ENCODE assay signal across 27 cellular contexts in the genomic region with DNA sequence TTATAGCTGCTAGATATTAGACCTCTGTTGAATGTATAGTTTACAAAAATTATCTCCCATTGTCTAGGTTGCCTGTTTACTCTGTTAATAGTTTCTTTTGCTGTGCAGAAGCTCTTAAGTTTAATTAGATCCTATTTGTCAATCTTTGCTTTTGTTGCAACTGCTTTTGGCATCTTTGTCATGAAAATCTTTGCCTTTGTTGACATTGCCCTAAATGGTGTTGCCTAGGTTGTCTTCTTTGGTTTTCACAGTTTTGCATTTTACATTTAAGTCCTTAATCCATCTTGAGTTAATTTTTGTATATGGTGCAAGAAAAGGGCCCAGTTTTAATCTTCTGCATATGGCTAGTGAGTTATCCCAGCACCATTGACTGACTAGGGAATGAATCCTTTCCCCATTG.
"Had no signal": no experiment of that assay in that cellular context is flagged by ENCODE, and none has a peak within 500 bp of the region (broad histone marks: within the 10 kb centered on the region; RNA-seq: fewer than 3 reads in every experiment).

No MANE protein-coding gene starts in this region.

- H3K9me3 ChIP-seq: stomach, suprapubic skin, testis, thoracic aorta, thyroid gland, tibial artery, tibial nerve, transverse colon, upper lobe of left lung, upper lobe of right lung, uterus, vagina had no signal

- FAIRE-seq: urothelium cell line had no signal

- ATAC-seq: stimulated activated effector memory CD8-positive, alpha-beta T cell treated with anti-CD3 and anti-CD28 coated beads, Interleukin-12 subunit alpha, Interleukin-12 subunit beta, amount 100 ng/mL, for 72 hours; stimulated activated memory B cell treated with anti-CD40 and anti-IgM and Interleukin-4, amounts not matched to agents 10 μg/mL and 1 μg/mL and 100 μg/mL, for 72 hours; stimulated activated naive B cell treated with anti-CD40 and anti-IgM and Interleukin-4, amounts not matched to agents 10 μg/mL and 1 μg/mL and 100 μg/mL, for 72 hours; stimulated activated naive CD8-positive, alpha-beta T cell treated with anti-CD3 and anti-CD28 coated beads, Interleukin-15, amount 100 ng/mL, for 72 hours; stimulated activated naive CD8-positive, alpha-beta T cell treated with anti-CD3 and anti-CD28 coated beads, Interleukin-15, Interleukin-2, amounts not matched to agents 100 U/mL and 50 U/mL, for 24 hours; upper lobe of right lung had no signal

- H3K36me3 ChIP-seq: stomach, suprapubic skin, thoracic aorta, thyroid gland, tibial artery, tibial nerve, transverse colon, upper lobe of left lung, upper lobe of right lung, uterus, vagina had no signal

- H3K4me1 ChIP-seq: stomach, suprapubic skin, testis, thyroid gland, tibial artery, tibial nerve, transverse colon, upper lobe of left lung, upper lobe of right lung, uterus, vagina had no signal

- H3K27ac ChIP-seq: stomach, suprapubic skin, testis, thoracic aorta, thyroid gland, tibial artery, tibial nerve, transverse colon, upper lobe of left lung, upper lobe of right lung, uterus, vagina had no signal

- DNase-seq: stimulated activated CD4-positive, alpha-beta T cell treated with anti-CD3 and anti-CD28 coated beads, Interleukin-2, amount 100 ng/mL, for 48 hours; stimulated activated CD4-positive, alpha-beta T cell treated with anti-CD3 and anti-CD28 coated beads, Interleukin-4, amount 100 ng/mL, for 1 hour; stimulated activated CD4-positive, alpha-beta T cell treated with anti-CD3 and anti-CD28 coated beads, Interleukin-4, amount 100 ng/mL, for 24 hours; stimulated activated CD4-positive, alpha-beta T cell treated with anti-CD3 and anti-CD28 coated beads, Interleukin-4, amount 100 ng/mL, for 4 hours; stimulated activated CD8-positive, alpha-beta memory T cell treated with anti-CD3 and anti-CD28 coated beads, Interleukin-4, amount 100 ng/mL, for 48 hours; stimulated activated naive B cell treated with anti-CD40 and anti-IgM and Interleukin-4, amounts not matched to agents 10 μg/mL and 1 μg/mL and 100 μg/mL, for 72 hours; stimulated activated naive CD4-positive, alpha-beta T cell; stimulated activated naive CD4-positive, alpha-beta T cell treated with Interleukin-2 at 50 U/mL for 16 hours; stimulated activated naive CD8-positive, alpha-beta T cell treated with anti-CD3 and anti-CD28 coated beads, Interleukin-15, amount 100 ng/mL, for 72 hours; stimulated activated naive CD8-positive, alpha-beta T cell treated with anti-CD3 and anti-CD28 coated beads, Interleukin-15, Interleukin-2, amounts not matched to agents 100 U/mL and 50 U/mL, for 24 hours; stomach; substantia nigra; testis; thyroid gland; tibial artery; transverse colon; trophoblast cell; upper lobe of left lung; upper lobe of right lung; uterus had no signal

- H3K27me3 ChIP-seq: stomach, suprapubic skin, testis, thyroid gland, tibial artery, tibial nerve, transverse colon, upper lobe of left lung, upper lobe of right lung, uterus, vagina had no signal

- H3K4me3 ChIP-seq: stomach, suprapubic skin, testis, thoracic aorta, thyroid gland, tibial artery, tibial nerve, transverse colon, upper lobe of left lung, upper lobe of right lung, uterus, vagina had no signal
